Comparison of ENCODE assay signal across 9 cellular contexts in the genomic region with DNA sequence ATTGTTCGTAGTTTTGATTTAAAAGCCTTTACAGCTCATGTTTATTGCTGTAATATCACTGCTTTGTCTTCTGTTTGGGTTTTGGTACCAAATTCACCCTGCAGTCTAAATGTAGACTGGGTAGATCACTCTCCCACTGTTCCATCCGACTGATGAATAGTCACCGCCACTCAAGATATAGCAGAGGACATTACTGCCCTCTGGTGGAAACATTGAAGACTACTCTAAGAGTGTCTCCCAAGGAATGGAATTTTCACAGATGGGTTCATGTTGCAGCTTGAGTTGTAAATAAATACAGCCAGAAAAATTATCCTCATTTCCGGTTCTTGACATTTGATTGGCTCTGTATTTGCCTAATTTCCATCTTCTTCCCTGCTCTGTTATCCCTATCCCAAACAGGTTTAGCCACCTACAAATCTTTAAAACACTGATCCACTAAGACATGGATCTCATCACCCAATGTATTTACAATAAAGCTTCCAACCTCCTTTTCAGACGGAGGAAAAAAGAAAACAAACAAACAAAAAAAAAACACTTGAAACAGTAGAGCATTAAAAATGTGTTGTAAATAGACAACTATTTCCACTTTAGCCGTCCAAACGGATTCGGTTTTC.
A peak's percentile ranks its signal among the peaks of the same experiment; 100 is the strongest.
DNase-seq lines count a peak whose midpoint lies in the region; ATAC-seq and TF ChIP-seq lines count a peak whose summit lies in the region.
"Had no signal": no experiment of that assay in that cellular context is flagged by ENCODE, and none has a peak within 500 bp of the region (broad histone marks: within the 10 kb centered on the region; RNA-seq: fewer than 3 reads in every experiment).

No MANE protein-coding gene starts in this region.

- H4K20me1 ChIP-seq in DND-41 (ENCODE audit: insufficient read depth, low read length), result no peaks in the 10 kb centered on the region

- no peak overlapping the region for H3K4me3 Mint-ChIP-seq in activated B cell treated with CpG ODN at 0.5 μM for 24 hours
- H3K4me3 Mint-ChIP-seq: stimulated activated naive CD8-positive, alpha-beta T cell treated with anti-CD3 and anti-CD28 coated beads, Interleukin-15, Interleukin-2, amounts not matched to agents 100 ng/mL and 50 ng/mL, for 24 hours had no signal

- TF ChIP-seq CTCF in DND-41 (IDR thresholded peaks at IDR 0.05; ENCODE audit: borderline replicate concordance, extremely low read depth, low read length, poor library complexity, severe bottlenecking) (peak; percentile 72), activated B cell treated with CpG ODN at 0.5 μM for 24 hours (IDR thresholded peaks at IDR 0.05) (no peak), cardiac muscle cell (IDR thresholded peaks at IDR 0.05; ENCODE audit: low read depth, low read length) (peak; percentile 78)

- no peak overlapping the region for H3K27ac Mint-ChIP-seq in activated B cell treated with CpG ODN at 0.5 μM for 24 hours
- H3K27ac Mint-ChIP-seq: stimulated activated naive CD8-positive, alpha-beta T cell treated with anti-CD3 and anti-CD28 coated beads, Interleukin-15, Interleukin-2, amounts not matched to agents 100 ng/mL and 50 ng/mL, for 24 hours had no signal

- no peaks in the 10 kb centered on the region for H3K4me1 Mint-ChIP-seq in activated B cell treated with CpG ODN at 0.5 μM for 24 hours

- DNase-seq in DND-41 (peak; percentile 6), NCI-H2107 (lab: John Stamatoyannopoulos, UW) (peak; percentile 22), activated B cell treated with CpG ODN at 0.5 μM for 24 hours (no peak), cardiac muscle cell (ENCODE audit: low read depth in 1 of 2, low spot score in 1 of 2) (peak; percentile 78 to 82), renal cortical epithelial cell (ENCODE audit: low read depth) (peak; percentile 74)
- DNase-seq in effector CD4-positive, alpha-beta T cell, result no peak

- H3K9me3 Mint-ChIP-seq in activated B cell treated with CpG ODN at 0.5 μM for 24 hours, result no peaks in the 10 kb centered on the region
- H3K9me3 Mint-ChIP-seq: stimulated activated naive CD8-positive, alpha-beta T cell treated with anti-CD3 and anti-CD28 coated beads, Interleukin-15, Interleukin-2, amounts not matched to agents 100 ng/mL and 50 ng/mL, for 24 hours had no signal

- no peak overlapping the region for H3K4me3 ChIP-seq in DND-41 (ENCODE audit: low read depth in 1 of 2, low read length in 2 of 2)
- H3K4me3 ChIP-seq in cardiac muscle cell, result no peak overlapping the region

- H3K9me3 ChIP-seq in DND-41 (ENCODE audit: insufficient read depth, low read length, severe bottlenecking) (no peaks in the 10 kb centered on the region), cardiac muscle cell (ENCODE audit: low read depth) (no peaks in the 10 kb centered on the region)

- H3K4me1 ChIP-seq in DND-41 (ENCODE audit: insufficient read depth, low read length) (no peaks in the 10 kb centered on the region), cardiac muscle cell (ENCODE audit: low read depth) (no peaks in the 10 kb centered on the region)

- H3K27me3 ChIP-seq in DND-41 (ENCODE audit: insufficient read depth, low read length, poor library complexity) (no peaks in the 10 kb centered on the region), cardiac muscle cell (no peaks in the 10 kb centered on the region)

- CTCF ChIA-PET in activated B cell treated with CpG ODN at 0.5 μM for 24 hours (lab: Charles Lee), result interaction anchor here (1.0 to 2.5 kb wide), 2 partner anchors 183 to 197 kb away, joined by 3 to 6 read pairs; no protein-coding TSS in a partner anchor

- H2AFZ ChIP-seq in DND-41 (ENCODE audit: low read depth, low read length), result no peak overlapping the region

- intact Hi-C loops in activated B cell treated with CpG ODN at 0.5 μM for 24 hours (cut with micrococcal nuclease), result loop anchor here (1.0 to 5.0 kb wide), 2 partner anchors 182 to 196 kb away; partner anchors contain the start of gene CPNE8

- H3K27me3 Mint-ChIP-seq in activated B cell treated with CpG ODN at 0.5 μM for 24 hours, result no peaks in the 10 kb centered on the region

- H3K9ac ChIP-seq in DND-41 (ENCODE audit: low read depth, low read length), result no peak overlapping the region

- H3K27ac ChIP-seq in DND-41 (ENCODE audit: low read length) (no peak overlapping the region), cardiac muscle cell (no peak overlapping the region)

- H3K36me3 Mint-ChIP-seq in activated B cell treated with CpG ODN at 0.5 μM for 24 hours (ENCODE audit: low read depth), result no peaks in the 10 kb centered on the region

- POLR2A ChIA-PET in activated B cell treated with CpG ODN at 0.5 μM for 24 hours (lab: Charles Lee), result no interaction called here

- ATAC-seq in DND-41 (ENCODE audit: insufficient read depth, low read depth) (peak; percentile 78), GM19324 (IDR thresholded peaks at IDR 0.05; ENCODE audit: low FRiP score, unreplicated experiment) (peak; percentile 90), HG03103 (IDR thresholded peaks at IDR 0.05; ENCODE audit: low read depth, unreplicated experiment) (peak; percentile 96), activated B cell treated with CpG ODN at 0.5 μM for 24 hours (ENCODE audit: low read depth) (peak; percentile 52)

- no peaks in the 10 kb centered on the region for H3K36me3 ChIP-seq in DND-41 (ENCODE audit: insufficient read depth, low read length)
- H3K36me3 ChIP-seq in cardiac muscle cell, result no peaks in the 10 kb centered on the region

- no peak overlapping the region for H3K4me2 ChIP-seq in DND-41 (ENCODE audit: insufficient read depth, low read length)

- H3K79me2 ChIP-seq in DND-41 (ENCODE audit: insufficient read depth, low read length), result no peaks in the 10 kb centered on the region

Comparison
In these comparisons a context has a peak if more than half of its experiments do, and no peak if none do; other contexts are left out.
1. DNase-seq: peak in DND-41 (single experiment), NCI-H2107 (single experiment), cardiac muscle cell (2 of 2) and renal cortical epithelial cell (single experiment); none in activated B cell treated with CpG ODN at 0.5 μM for 24 hours (single experiment) and effector CD4-positive, alpha-beta T cell (single experiment).
2. Peak in every context shown above with its lines, with median percentiles within 50 percentile points of each other: ATAC-seq.